In genomic region chr6:106509420-106510089, GRCh38 we compare ENCODE assay signal across 9 cellular contexts.
DNase-seq lines count a peak whose midpoint lies in the region; ATAC-seq, FAIRE-seq and TF ChIP-seq lines count a peak whose summit lies in the region.
"Had no signal": no experiment of that assay in that cellular context is flagged by ENCODE, and none has a peak within 500 bp of the region (broad histone marks: within the 10 kb centered on the region; RNA-seq: fewer than 3 reads in every experiment).

No MANE protein-coding gene starts in this region.

- H3K4me3 Mint-ChIP-seq in GM23338, result peak overlapping the region; percentile 87
- peak overlapping the region; percentile 90 for H3K4me3 Mint-ChIP-seq in activated naive CD8-positive, alpha-beta T cell treated with anti-CD3 and anti-CD28 coated beads for 36 hours

- peaks cover 12% of the 10 kb centered on the region for H4K20me1 ChIP-seq in GM23338 (replicated peaks; ENCODE audit: insufficient read depth)
- no peaks in the 10 kb centered on the region for H4K20me1 ChIP-seq in HepG2 (ENCODE audit: insufficient read depth, low read length)

- TF ChIP-seq POLR2A in HepG2 (IDR thresholded peaks at IDR 0.05; ENCODE audit: insufficient read depth in 1 of 2, low read depth in 2 of 2, low read length in 2 of 2), result no peak

- H3K4me1 ChIP-seq in GM23338 (ENCODE audit: insufficient read depth) (peaks cover 33% of the 10 kb centered on the region), HepG2 (ENCODE audit: insufficient read depth, low read length) (peaks cover 33% of the 10 kb centered on the region)

- ATAC-seq in GM23338, result peak; percentile 36
- ATAC-seq in HepG2, result no peak
- ATAC-seq in HG03432 (IDR thresholded peaks at IDR 0.05; ENCODE audit: unreplicated experiment), result no peak

- DNase-seq in GM23338 (ENCODE audit: low spot score), result peak; percentile 82
- DNase-seq in activated naive CD8-positive, alpha-beta T cell treated with anti-CD3 and anti-CD28 coated beads for 36 hours, result peak; percentile 66
- DNase-seq in HepG2 (ENCODE audit: low spot score), result peak; percentile 28
- no peak for DNase-seq in NCI-H345 (lab: John Stamatoyannopoulos, UW)
- no peak for DNase-seq in activated CD4-positive, CD25-positive, alpha-beta regulatory T cell (lab: John Stamatoyannopoulos, UW)
- no peak for DNase-seq in glomerular visceral epithelial cell (ENCODE audit: extremely low spot score)
- DNase-seq: kidney glomerular epithelial cell had no signal

- H3K4me2 ChIP-seq in GM23338 (peak overlapping the region; percentile 99), HepG2 (ENCODE audit: low read depth, low read length) (peak overlapping the region; percentile 98)

- in situ Hi-C loops in HepG2 (cut with HindIII; ENCODE audit: extremely low pct_ligation_motif_present, low pct_unique_long_range_greater_than_20kb), result no loop called here

- TF ChIP-seq EP300 in HepG2 (IDR thresholded peaks at IDR 0.05; ENCODE audit: low read depth in 2 of 2, low read length in 2 of 2) (no peak), HepG2 (CRISPR knock-in tag; IDR thresholded peaks at IDR 0.05; ENCODE audit: borderline replicate concordance) (no peak)

- H3K27ac Mint-ChIP-seq in GM23338, result no peak overlapping the region
- H3K27ac Mint-ChIP-seq in activated naive CD8-positive, alpha-beta T cell treated with anti-CD3 and anti-CD28 coated beads for 36 hours, result peak overlapping the region; percentile 75

- TF ChIP-seq CTCF in 22Rv1 (IDR thresholded peaks at IDR 0.05) (no peak), GM23338 (conservative IDR thresholded peaks at IDR 0.05; ENCODE audit: low read depth in 2 of 2) (peak in 1 of 2 experiments; percentile 33; a peak in 1 of 4 replicates), HepG2 (CRISPR knock-in tag; IDR thresholded peaks at IDR 0.05) (no peak)

- peak overlapping the region; percentile 90 for H3K27ac ChIP-seq in 22Rv1
- no peak overlapping the region for H3K27ac ChIP-seq in GM23338 (ENCODE audit: low read depth)
- no peak overlapping the region for H3K27ac ChIP-seq in HepG2 (ENCODE audit: extremely low read length, insufficient read depth, low read length)

- H3K9me3 Mint-ChIP-seq in GM23338, result no peaks in the 10 kb centered on the region
- H3K9me3 Mint-ChIP-seq in activated naive CD8-positive, alpha-beta T cell treated with anti-CD3 and anti-CD28 coated beads for 36 hours, result no peaks in the 10 kb centered on the region

- peaks cover 9% of the 10 kb centered on the region for H3F3A ChIP-seq in GM23338 (replicated peaks; ENCODE audit: low read depth)

- CTCF ChIA-PET in HepG2 (lab: Yijun Ruan, JAX; ENCODE audit: low intra/inter-chr PET ratio, low total read pairs), result no interaction called here

- H3K9me2 ChIP-seq in GM23338 (ENCODE audit: insufficient read depth), result no peaks in the 10 kb centered on the region

- BruUV-seq in HepG2 (replicated peaks; lab: Mats Ljungman, UMichigan), result no TSS peak

- peaks cover 59% of the 10 kb centered on the region for H3K27me3 Mint-ChIP-seq in GM23338 (ENCODE audit: insufficient read depth, low read depth, poor library complexity)
- H3K27me3 Mint-ChIP-seq in activated naive CD8-positive, alpha-beta T cell treated with anti-CD3 and anti-CD28 coated beads for 36 hours, result peaks cover 4% of the 10 kb centered on the region

- 68% methylated on average over 22 of the region's 25 CpGs for WGBS in HepG2 (ENCODE audit: low lambda C conversion rate)

- H3K4me1 Mint-ChIP-seq in GM23338, result peaks cover 27% of the 10 kb centered on the region
- peaks cover 34% of the 10 kb centered on the region for H3K4me1 Mint-ChIP-seq in activated naive CD8-positive, alpha-beta T cell treated with anti-CD3 and anti-CD28 coated beads for 36 hours

- intact Hi-C loops in HepG2 (cut with micrococcal nuclease; ENCODE audit: unreplicated experiment), result loop anchor here (2.0 to 5.0 kb wide), 5 partner anchors 38 to 172 kb away; no protein-coding TSS in a partner anchor

- no peak overlapping the region for H3K9ac ChIP-seq in HepG2 (ENCODE audit: insufficient read depth, low read depth, low read length)

- H3K9me3 ChIP-seq in HepG2 (ENCODE audit: low read length), result no peaks in the 10 kb centered on the region

- no peak for FAIRE-seq in HepG2 (lab: Jason Lieb, UNC)

- H3K36me3 Mint-ChIP-seq in GM23338 (ENCODE audit: low read depth), result no peaks in the 10 kb centered on the region; the same call in 2 of the 3 replicates
- H3K36me3 Mint-ChIP-seq in activated naive CD8-positive, alpha-beta T cell treated with anti-CD3 and anti-CD28 coated beads for 36 hours, result no peaks in the 10 kb centered on the region

- H2AFZ ChIP-seq in GM23338 (peak overlapping the region; percentile 92), HepG2 (ENCODE audit: low read length) (no peak overlapping the region)

- H3K79me2 ChIP-seq in GM23338 (replicated peaks; ENCODE audit: insufficient read depth) (no peaks in the 10 kb centered on the region), HepG2 (ENCODE audit: insufficient read depth, low read length) (peaks cover 18% of the 10 kb centered on the region)

- H3K36me3 ChIP-seq in GM23338 (ENCODE audit: insufficient read depth) (no peaks in the 10 kb centered on the region), HepG2 (replicated peaks in 1 of 2; ENCODE audit: control insufficient read depth in 1 of 2, insufficient read depth in 2 of 2, low read length in 2 of 2) (no peaks in the 10 kb centered on the region)

- peak overlapping the region; percentile 84 for H3K4me3 ChIP-seq in GM23338
- peak overlapping the region; percentile 59 to 79 (median 67); a peak in 5 of 6 replicates for H3K4me3 ChIP-seq in HepG2 (replicated peaks in 1 of 3; ENCODE audit: insufficient read depth in 1 of 3, low read depth in 2 of 3, low read length in 3 of 3)

- TF ChIP-seq RAD21 in HepG2 (CRISPR knock-in tag; IDR thresholded peaks at IDR 0.05), result no peak

- POLR2A ChIA-PET in HepG2 (lab: Yijun Ruan, JAX), result no interaction called here

- peaks cover 77% of the 10 kb centered on the region for H3K27me3 ChIP-seq in GM23338 (ENCODE audit: insufficient read depth)
- H3K27me3 ChIP-seq in HepG2 (ENCODE audit: control insufficient read depth in 1 of 2, insufficient read depth in 2 of 2, low read length in 2 of 2), result peaks cover 0 to 15% of the 10 kb centered on the region in 2 experiments; a peak in 4 of 5 replicates

TF ChIP-seq in GM23338, 12 proteins besides CTCF, POLR2A, EP300 and RAD21 (continues in another document):
- no peak for TF ChIP-seq STAT1 (IDR thresholded peaks at IDR 0.05; ENCODE audit: unreplicated experiment)

TF ChIP-seq in HepG2, 621 proteins besides CTCF, POLR2A, EP300 and RAD21 (continues in another document):
- TF ChIP-seq YEATS4 (CRISPR knock-in tag; IDR thresholded peaks at IDR 0.05; ENCODE audit: borderline replicate concordance), result no peak
- no peak for TF ChIP-seq ZNF749 (CRISPR knock-in tag; IDR thresholded peaks at IDR 0.05; ENCODE audit: borderline replicate concordance)
- TF ChIP-seq NBN (conservative IDR thresholded peaks at IDR 0.05), result no peak
- no peak for TF ChIP-seq ZNF710 (CRISPR knock-in tag; IDR thresholded peaks at IDR 0.05; ENCODE audit: borderline replicate concordance)
- no peak for TF ChIP-seq ZBTB42 (CRISPR knock-in tag; IDR thresholded peaks at IDR 0.05)
- no peak for TF ChIP-seq FOSL1 (CRISPR knock-in tag; IDR thresholded peaks at IDR 0.05; ENCODE audit: borderline replicate concordance)
- no peak for TF ChIP-seq BCL6 (CRISPR knock-in tag; IDR thresholded peaks at IDR 0.05)
- TF ChIP-seq NPAS2 (CRISPR knock-in tag; IDR thresholded peaks at IDR 0.05; ENCODE audit: borderline replicate concordance), result no peak
- TF ChIP-seq FOXP4 (CRISPR knock-in tag; IDR thresholded peaks at IDR 0.05), result no peak

Comparison
In these comparisons a context has a peak if more than half of its experiments do, and no peak if none do; other contexts are left out.
1. DNase-seq: peak in GM23338 (single experiment), activated naive CD8-positive, alpha-beta T cell treated with anti-CD3 and anti-CD28 coated beads for 36 hours (single experiment) and HepG2 (single experiment); none in NCI-H345 (single experiment), activated CD4-positive, CD25-positive, alpha-beta regulatory T cell (0 of 4) and glomerular visceral epithelial cell (single experiment).